15 cellular contexts compared by ENCODE assay signal in genomic region chrX:155188786-155189185, GRCh38. TPM values are rescaled to one million over a fixed set of nuclear protein-coding genes. Genes with fewer than 3 reads are reported as not detected.
DNase-seq lines count a peak whose midpoint lies in the region; ATAC-seq lines count a peak whose summit lies in the region.
"Had no signal": no experiment of that assay in that cellular context is flagged by ENCODE, and none has a peak within 500 bp of the region (broad histone marks: within the 10 kb centered on the region; RNA-seq: fewer than 3 reads in every experiment).

No MANE protein-coding gene starts in this region.

- DNase-seq in stimulated activated naive CD8-positive, alpha-beta T cell treated with anti-CD3 and anti-CD28 coated beads, Interleukin-15, amount 100 ng/mL, for 72 hours, result peak in 1 of 2 donors; percentile 8
- DNase-seq in stimulated activated naive CD8-positive, alpha-beta T cell treated with anti-CD3 and anti-CD28 coated beads, Interleukin-15, Interleukin-2, amounts not matched to agents 100 U/mL and 50 U/mL, for 24 hours, result no peak
- DNase-seq in NOMO-1 treated with DMSO at 0.1 percent for 48 hours (lab: John Stamatoyannopoulos, UW; ENCODE audit: unreplicated experiment) (peak; percentile 92), nucleus accumbens (lab: John Stamatoyannopoulos, UW) (no peak), NCI-H1092 treated with DMSO at 0.1 percent for 48 hours (lab: John Stamatoyannopoulos, UW) (no peak)
- no peak for DNase-seq in activated T-helper 2 cell treated with anti-CD3 and anti-CD28 coated beads, Interferon-gamma antibody, Interleukin-2, Interleukin-4, amounts not matched to agents 10 μg/mL and 5 μg/mL and 100 μg/mL, durations not matched to agents 14 hours and 24 hours and 36 hours (ENCODE audit: low spot score)
- DNase-seq: dermis blood vessel endothelial cell, esophagus squamous epithelium, heart right ventricle, NCI-H2029, NCI-H774, small intestine had no signal

- H3K36me3 Mint-ChIP-seq in activated T-helper 2 cell treated with anti-CD3 and anti-CD28 coated beads, Interferon-gamma antibody, Interleukin-2, Interleukin-4, amounts not matched to agents 10 μg/mL and 5 μg/mL and 100 μg/mL, durations not matched to agents 14 hours and 24 hours and 36 hours (ENCODE audit: low read depth), result peaks cover 13% of the 10 kb centered on the region

- intact Hi-C loops in activated T-helper 2 cell treated with anti-CD3 and anti-CD28 coated beads, Interferon-gamma antibody, Interleukin-2, Interleukin-4, amounts not matched to agents 10 μg/mL and 5 μg/mL and 100 μg/mL, durations not matched to agents 14 hours and 24 hours and 36 hours (cut with micrococcal nuclease), result no loop called here

- H3K4me1 Mint-ChIP-seq in stimulated activated naive CD8-positive, alpha-beta T cell treated with anti-CD3 and anti-CD28 coated beads, Interleukin-15, amount 100 ng/mL, for 72 hours, result peaks cover 28% of the 10 kb centered on the region
- H3K4me1 Mint-ChIP-seq in activated T-helper 2 cell treated with anti-CD3 and anti-CD28 coated beads, Interferon-gamma antibody, Interleukin-2, Interleukin-4, amounts not matched to agents 10 μg/mL and 5 μg/mL and 100 μg/mL, durations not matched to agents 14 hours and 24 hours and 36 hours (ENCODE audit: low read depth), result peaks cover 14% of the 10 kb centered on the region

- H3K9me3 Mint-ChIP-seq in stimulated activated naive CD8-positive, alpha-beta T cell treated with anti-CD3 and anti-CD28 coated beads, Interleukin-15, amount 100 ng/mL, for 72 hours, result peaks cover 12 to 22% of the 10 kb centered on the region in 2 donors
- H3K9me3 Mint-ChIP-seq in activated T-helper 2 cell treated with anti-CD3 and anti-CD28 coated beads, Interferon-gamma antibody, Interleukin-2, Interleukin-4, amounts not matched to agents 10 μg/mL and 5 μg/mL and 100 μg/mL, durations not matched to agents 14 hours and 24 hours and 36 hours, result peaks cover 29% of the 10 kb centered on the region

- peak; percentile 86 for ATAC-seq in stimulated activated naive CD8-positive, alpha-beta T cell treated with anti-CD3 and anti-CD28 coated beads, Interleukin-15, amount 100 ng/mL, for 72 hours
- ATAC-seq in stimulated activated naive CD8-positive, alpha-beta T cell treated with anti-CD3 and anti-CD28 coated beads, Interleukin-15, Interleukin-2, amounts not matched to agents 100 U/mL and 50 U/mL, for 24 hours, result no peak
- ATAC-seq in HG02798 (IDR thresholded peaks at IDR 0.05; ENCODE audit: poor library complexity, unreplicated experiment), result no peak
- ATAC-seq: HCT116, heart right ventricle, Right ventricle myocardium inferior had no signal

- H3K4me3 Mint-ChIP-seq in stimulated activated naive CD8-positive, alpha-beta T cell treated with anti-CD3 and anti-CD28 coated beads, Interleukin-15, amount 100 ng/mL, for 72 hours, result peak overlapping the region; percentile 44 to 49
- peak overlapping the region; percentile 13 for H3K4me3 Mint-ChIP-seq in activated T-helper 2 cell treated with anti-CD3 and anti-CD28 coated beads, Interferon-gamma antibody, Interleukin-2, Interleukin-4, amounts not matched to agents 10 μg/mL and 5 μg/mL and 100 μg/mL, durations not matched to agents 14 hours and 24 hours and 36 hours (ENCODE audit: low read depth)

- H3K27ac Mint-ChIP-seq in stimulated activated naive CD8-positive, alpha-beta T cell treated with anti-CD3 and anti-CD28 coated beads, Interleukin-15, amount 100 ng/mL, for 72 hours, result peak overlapping the region in 1 of 2 donors; percentile 61
- H3K27ac Mint-ChIP-seq in activated T-helper 2 cell treated with anti-CD3 and anti-CD28 coated beads, Interferon-gamma antibody, Interleukin-2, Interleukin-4, amounts not matched to agents 10 μg/mL and 5 μg/mL and 100 μg/mL, durations not matched to agents 14 hours and 24 hours and 36 hours, result no peak overlapping the region

- no peaks in the 10 kb centered on the region for H3K27me3 Mint-ChIP-seq in stimulated activated naive CD8-positive, alpha-beta T cell treated with anti-CD3 and anti-CD28 coated beads, Interleukin-15, amount 100 ng/mL, for 72 hours
- no peaks in the 10 kb centered on the region for H3K27me3 Mint-ChIP-seq in activated T-helper 2 cell treated with anti-CD3 and anti-CD28 coated beads, Interferon-gamma antibody, Interleukin-2, Interleukin-4, amounts not matched to agents 10 μg/mL and 5 μg/mL and 100 μg/mL, durations not matched to agents 14 hours and 24 hours and 36 hours (ENCODE audit: low read depth)

RNA-seq across cellular contexts. Expression of gene VBP1, which starts 27.5 kb away (rescaled TPM):
- 73.7 and 76.3 TPM in 2 replicates for total RNA-seq in activated T-helper 2 cell treated with anti-CD3 and anti-CD28 coated beads, Interferon-gamma antibody, Interleukin-2, Interleukin-4, amounts not matched to agents 10 μg/mL and 5 μg/mL and 100 μg/mL, durations not matched to agents 14 hours and 24 hours and 36 hours
